18 cellular contexts compared by ENCODE assay signal in genomic region chr6:45199554-45199953, GRCh38.
DNase-seq lines count a peak whose midpoint lies in the region; ATAC-seq and TF ChIP-seq lines count a peak whose summit lies in the region.
"Had no signal": no experiment of that assay in that cellular context is flagged by ENCODE, and none has a peak within 500 bp of the region (broad histone marks: within the 10 kb centered on the region; RNA-seq: fewer than 3 reads in every experiment).

No MANE protein-coding gene starts in this region.

- peak overlapping the region; percentile 72 for H3K27ac Mint-ChIP-seq in Calu3 (ENCODE audit: unreplicated experiment)
- H3K27ac Mint-ChIP-seq in activated T-helper 1 cell treated with anti-CD3 and anti-CD28 coated beads, Interleukin-12 subunit alpha, Interleukin-12 subunit beta, Interleukin-2, Interleukin-4 antibody, amounts not matched to agents 30 ng/mL and 10 ng/mL and 1 ng/mL, durations not matched to agents 14 hours and 24 hours and 36 hours = peak overlapping the region; percentile 12
- H3K27ac Mint-ChIP-seq: GM23338 had no signal

- H3K36me3 ChIP-seq in Loucy (ENCODE audit: insufficient read depth, low read length) = no peaks in the 10 kb centered on the region

- H4K20me1 ChIP-seq in Loucy (ENCODE audit: insufficient read depth, low read length, poor library complexity, severe bottlenecking) = no peaks in the 10 kb centered on the region

- peak overlapping the region; percentile 66 for H3K9ac ChIP-seq in Loucy (ENCODE audit: low read depth, low read length, poor library complexity, severe bottlenecking)

- H3K9me3 Mint-ChIP-seq in Calu3 (ENCODE audit: low read depth, unreplicated experiment) = no peaks in the 10 kb centered on the region
- H3K9me3 Mint-ChIP-seq in activated T-helper 1 cell treated with anti-CD3 and anti-CD28 coated beads, Interleukin-12 subunit alpha, Interleukin-12 subunit beta, Interleukin-2, Interleukin-4 antibody, amounts not matched to agents 30 ng/mL and 10 ng/mL and 1 ng/mL, durations not matched to agents 14 hours and 24 hours and 36 hours = no peaks in the 10 kb centered on the region
- H3K9me3 Mint-ChIP-seq: GM23338 had no signal

- no peak for TF ChIP-seq CTCF in Calu3 (IDR thresholded peaks at IDR 0.05; ENCODE audit: unreplicated experiment)
- TF ChIP-seq CTCF in Loucy (conservative IDR thresholded peaks at IDR 0.05; ENCODE audit: low read length) = no peak
- TF ChIP-seq CTCF in GM13977 (IDR thresholded peaks at IDR 0.05; ENCODE audit: extremely low read depth, insufficient read depth, missing control alignments) = no peak

- no peaks in the 10 kb centered on the region for H3K79me2 ChIP-seq in Loucy (ENCODE audit: insufficient read depth, low read length)

- peaks cover 17% of the 10 kb centered on the region; the same call in 1 of the 2 replicates for H3F3A ChIP-seq in Loucy (ENCODE audit: low read depth)

- DNase-seq in Calu3 (no peak), GM19240 (ENCODE audit: insufficient read length, low spot score) (no peak), GM13977 (ENCODE audit: low spot score) (no peak)
- no peak for DNase-seq in activated T-helper 1 cell treated with anti-CD3 and anti-CD28 coated beads, Interleukin-12 subunit alpha, Interleukin-12 subunit beta, Interleukin-2, Interleukin-4 antibody, amounts not matched to agents 30 ng/mL and 10 ng/mL and 1 ng/mL, durations not matched to agents 14 hours and 24 hours and 36 hours (ENCODE audit: low spot score)
- DNase-seq in stimulated activated naive CD8-positive, alpha-beta T cell treated with anti-CD3 and anti-CD28 coated beads, Interleukin-15, Interleukin-2, amounts not matched to agents 100 U/mL and 50 U/mL, for 24 hours = no peak
- DNase-seq: C1 segment of cervical spinal cord, HCEC 1CT, MV-4-11, NCI-H1694 treated with DMSO at 0.1 percent for 48 hours, NCI-H2227 treated with DMSO at 0.1 percent for 48 hours, NCI-H510A treated with DMSO at 0.1 percent for 48 hours, NCI-H82, PC-3, RPMI8226, SHP77 treated with DMSO at 0.1 percent for 48 hours had no signal

- in situ Hi-C loops in GM13977 (cut with MboI; ENCODE audit: low pct_unique_long_range_greater_than_20kb, low sequenced_read_pairs, unreplicated experiment) = no loop called here

- H3K4me3 ChIP-seq in Loucy (ENCODE audit: low read length, poor library complexity, severe bottlenecking) = peak overlapping the region; percentile 63
- H3K4me3 ChIP-seq: GM23338 had no signal

- H2AFZ ChIP-seq in Loucy (ENCODE audit: low read length) = no peak overlapping the region
- H2AFZ ChIP-seq: GM23338 had no signal

- intact Hi-C loops in Calu3 (cut with micrococcal nuclease; ENCODE audit: unreplicated experiment) = no loop called here
- intact Hi-C loops in activated T-helper 1 cell treated with anti-CD3 and anti-CD28 coated beads, Interleukin-12 subunit alpha, Interleukin-12 subunit beta, Interleukin-2, Interleukin-4 antibody, amounts not matched to agents 30 ng/mL and 10 ng/mL and 1 ng/mL, durations not matched to agents 14 hours and 24 hours and 36 hours (cut with micrococcal nuclease) = loop anchor here (5.0 kb wide), 1 partner anchor 42 kb away; no protein-coding TSS in a partner anchor

- no peaks in the 10 kb centered on the region for H3K4me1 Mint-ChIP-seq in Calu3 (ENCODE audit: low read depth, unreplicated experiment)
- H3K4me1 Mint-ChIP-seq in activated T-helper 1 cell treated with anti-CD3 and anti-CD28 coated beads, Interleukin-12 subunit alpha, Interleukin-12 subunit beta, Interleukin-2, Interleukin-4 antibody, amounts not matched to agents 30 ng/mL and 10 ng/mL and 1 ng/mL, durations not matched to agents 14 hours and 24 hours and 36 hours (ENCODE audit: low read depth) = peaks cover 27% of the 10 kb centered on the region
- H3K4me1 Mint-ChIP-seq: GM23338 had no signal

- peak overlapping the region; percentile 14 for H3K4me3 Mint-ChIP-seq in Calu3 (ENCODE audit: low read depth, unreplicated experiment)
- H3K4me3 Mint-ChIP-seq in activated T-helper 1 cell treated with anti-CD3 and anti-CD28 coated beads, Interleukin-12 subunit alpha, Interleukin-12 subunit beta, Interleukin-2, Interleukin-4 antibody, amounts not matched to agents 30 ng/mL and 10 ng/mL and 1 ng/mL, durations not matched to agents 14 hours and 24 hours and 36 hours = no peak overlapping the region
- H3K4me3 Mint-ChIP-seq: GM23338 had no signal

- no peaks in the 10 kb centered on the region for H3K9me3 ChIP-seq in Loucy (ENCODE audit: insufficient read depth, low read depth, low read length)

- no peaks in the 10 kb centered on the region for H3K27me3 ChIP-seq in Loucy (ENCODE audit: insufficient read depth, low read length, poor library complexity, severe bottlenecking)

- no peaks in the 10 kb centered on the region for H3K27me3 Mint-ChIP-seq in Calu3 (ENCODE audit: unreplicated experiment)
- no peaks in the 10 kb centered on the region for H3K27me3 Mint-ChIP-seq in activated T-helper 1 cell treated with anti-CD3 and anti-CD28 coated beads, Interleukin-12 subunit alpha, Interleukin-12 subunit beta, Interleukin-2, Interleukin-4 antibody, amounts not matched to agents 30 ng/mL and 10 ng/mL and 1 ng/mL, durations not matched to agents 14 hours and 24 hours and 36 hours (ENCODE audit: insufficient read depth)

- ATAC-seq in stimulated activated naive CD8-positive, alpha-beta T cell treated with anti-CD3 and anti-CD28 coated beads, Interleukin-15, Interleukin-2, amounts not matched to agents 100 U/mL and 50 U/mL, for 24 hours = peak; percentile 28
- ATAC-seq in HG02678 (IDR thresholded peaks at IDR 0.05; ENCODE audit: unreplicated experiment) = no peak
- ATAC-seq: GM23338, PC-3 had no signal

- CTCF ChIA-PET in Calu3 (lab: Charles Lee) = interaction anchor here (0.9 kb wide), 1 partner anchor 27 kb away, joined by 3 read pairs; no protein-coding TSS in a partner anchor

- H3K9me2 ChIP-seq in Loucy (replicated peaks; ENCODE audit: low read depth, low read length) = no peaks in the 10 kb centered on the region

- H3K36me3 Mint-ChIP-seq in Calu3 (ENCODE audit: insufficient read depth, unreplicated experiment) = no peaks in the 10 kb centered on the region
- H3K36me3 Mint-ChIP-seq in activated T-helper 1 cell treated with anti-CD3 and anti-CD28 coated beads, Interleukin-12 subunit alpha, Interleukin-12 subunit beta, Interleukin-2, Interleukin-4 antibody, amounts not matched to agents 30 ng/mL and 10 ng/mL and 1 ng/mL, durations not matched to agents 14 hours and 24 hours and 36 hours (ENCODE audit: low read depth) = peaks cover 2% of the 10 kb centered on the region

- H3K4me1 ChIP-seq in Loucy (ENCODE audit: insufficient read depth, low read length, poor library complexity, severe bottlenecking) = peaks cover 80% of the 10 kb centered on the region

- H3K4me2 ChIP-seq in Loucy (ENCODE audit: low read depth, low read length, poor library complexity, severe bottlenecking) = peak overlapping the region; percentile 75
- H3K4me2 ChIP-seq: GM23338 had no signal

- BruUV-seq in Calu3 (replicated peaks; lab: Mats Ljungman, UMichigan) = no TSS peak
